Comparison of ENCODE assay signal across 9 cellular contexts in genomic region chr3:43699864-43700263, GRCh38. TPM values are rescaled to one million over a fixed set of nuclear protein-coding genes. Genes with fewer than 3 reads are reported as not detected.
DNase-seq lines count a peak whose midpoint lies in the region; ATAC-seq and TF ChIP-seq lines count a peak whose summit lies in the region.
"Had no signal": no experiment of that assay in that cellular context is flagged by ENCODE, and none has a peak within 500 bp of the region (broad histone marks: within the 10 kb centered on the region; RNA-seq: fewer than 3 reads in every experiment).

No MANE protein-coding gene starts in this region.

- no peak overlapping the region for H3K4me2 ChIP-seq in osteoblast (ENCODE audit: insufficient read depth, low read length)
- H3K4me2 ChIP-seq: BLaER1 treated with 17β-estradiol and CSF1 and Interleukin-3, amounts not matched to agents 10 nM and 100 nM had no signal

- peak; percentile 68 for ATAC-seq in HG02798 (IDR thresholded peaks at IDR 0.05; ENCODE audit: poor library complexity, unreplicated experiment)
- peak; percentile 38; the same call in 1 of the 3 replicates for ATAC-seq in SK-N-SH treated with all-trans-retinoic acid at 6 μM for 48 hours

- no peaks in the 10 kb centered on the region for H3K9me3 ChIP-seq in osteoblast (ENCODE audit: low read depth, low read length)
- H3K9me3 ChIP-seq: BLaER1 treated with 17β-estradiol and CSF1 and Interleukin-3, amounts not matched to agents 10 nM and 100 nM had no signal

- DNase-seq in activated CD4-positive, alpha-beta T cell treated with anti-CD3 and anti-CD28 coated beads for 48 hours, result peak; percentile 13
- no peak for DNase-seq in activated CD4-positive, alpha-beta T cell treated with anti-CD3 and anti-CD28 coated beads, Interleukin-2, amount 50 U/mL, for 4 hours
- DNase-seq in osteoblast (ENCODE audit: insufficient read length, low spot score, missing footprints) (peak; percentile 22), NCI-H774 (lab: John Stamatoyannopoulos, UW) (no peak), retina (no peak), foreskin melanocyte (no peak)

- H2AFZ ChIP-seq in osteoblast (ENCODE audit: low read length), result no peak overlapping the region

- H3K27me3 ChIP-seq in osteoblast (ENCODE audit: insufficient read depth, low read length), result no peaks in the 10 kb centered on the region
- H3K27me3 ChIP-seq: BLaER1 treated with 17β-estradiol and CSF1 and Interleukin-3, amounts not matched to agents 10 nM and 100 nM had no signal

- TF ChIP-seq CTCF in osteoblast (IDR thresholded peaks at IDR 0.05; ENCODE audit: extremely low read depth, low read depth, low read length), result peak; percentile 43

- peaks cover 3% of the 10 kb centered on the region for H3K4me1 ChIP-seq in osteoblast (ENCODE audit: insufficient read depth, low read length)

- H4K20me1 ChIP-seq in osteoblast (ENCODE audit: insufficient read depth, low read length), result peaks cover 1% of the 10 kb centered on the region

- no peak overlapping the region for H3K4me3 ChIP-seq in osteoblast (ENCODE audit: insufficient read depth, low read length)
- H3K4me3 ChIP-seq: BLaER1 treated with 17β-estradiol and CSF1 and Interleukin-3, amounts not matched to agents 10 nM and 100 nM had no signal

- H3K79me2 ChIP-seq in osteoblast (ENCODE audit: insufficient read depth, low read length), result peaks cover 48% of the 10 kb centered on the region

- peaks cover 14% of the 10 kb centered on the region for H3K36me3 ChIP-seq in osteoblast (ENCODE audit: insufficient read depth, low read length)

- no peak overlapping the region for H3K27ac ChIP-seq in osteoblast (ENCODE audit: low read depth, low read length)
- H3K27ac ChIP-seq: BLaER1 treated with 17β-estradiol and CSF1 and Interleukin-3, amounts not matched to agents 10 nM and 100 nM had no signal

TF ChIP-seq in SK-N-SH treated with all-trans-retinoic acid at 6 μM for 48 hours, 23 proteins besides CTCF, POLR2A, EP300 and RAD21:
- TF ChIP-seq OSR1 (CRISPR knock-in tag; IDR thresholded peaks at IDR 0.05), result no peak
- TF ChIP-seq ZFP3 (CRISPR knock-in tag; IDR thresholded peaks at IDR 0.05), result no peak
- no peak for TF ChIP-seq ZC3H10 (CRISPR knock-in tag; IDR thresholded peaks at IDR 0.05)
- no peak for TF ChIP-seq TCF4 (CRISPR knock-in tag; IDR thresholded peaks at IDR 0.05; ENCODE audit: borderline replicate concordance)
- no peak for TF ChIP-seq BACH2 (CRISPR knock-in tag; IDR thresholded peaks at IDR 0.05; ENCODE audit: borderline replicate concordance)
- no peak for TF ChIP-seq ARNTL (CRISPR knock-in tag; IDR thresholded peaks at IDR 0.05; ENCODE audit: borderline replicate concordance, low read depth)
- no peak for TF ChIP-seq RARB (CRISPR knock-in tag; IDR thresholded peaks at IDR 0.05)
- TF ChIP-seq, protein P1, sequence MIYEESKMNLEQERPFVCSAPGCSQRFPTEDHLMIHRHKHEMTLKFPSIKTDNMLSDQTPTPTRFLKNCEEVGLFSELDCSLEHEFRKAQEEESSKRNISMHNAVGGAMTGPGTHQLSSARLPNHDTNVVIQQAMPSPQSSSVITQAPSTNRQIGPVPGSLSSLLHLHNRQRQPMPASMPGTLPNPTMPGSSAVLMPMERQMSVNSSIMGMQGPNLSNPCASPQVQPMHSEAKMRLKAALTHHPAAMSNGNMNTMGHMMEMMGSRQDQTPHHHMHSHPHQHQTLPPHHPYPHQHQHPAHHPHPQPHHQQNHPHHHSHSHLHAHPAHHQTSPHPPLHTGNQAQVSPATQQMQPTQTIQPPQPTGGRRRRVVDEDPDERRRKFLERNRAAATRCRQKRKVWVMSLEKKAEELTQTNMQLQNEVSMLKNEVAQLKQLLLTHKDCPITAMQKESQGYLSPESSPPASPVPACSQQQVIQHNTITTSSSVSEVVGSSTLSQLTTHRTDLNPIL (CRISPR knock-in tag; IDR thresholded peaks at IDR 0.05; ENCODE audit: low read depth), result no peak
- TF ChIP-seq TOX (CRISPR knock-in tag; IDR thresholded peaks at IDR 0.05; ENCODE audit: borderline replicate concordance), result no peak
- no peak for TF ChIP-seq TSHZ2 (CRISPR knock-in tag; IDR thresholded peaks at IDR 0.05)
- TF ChIP-seq, protein P2, sequence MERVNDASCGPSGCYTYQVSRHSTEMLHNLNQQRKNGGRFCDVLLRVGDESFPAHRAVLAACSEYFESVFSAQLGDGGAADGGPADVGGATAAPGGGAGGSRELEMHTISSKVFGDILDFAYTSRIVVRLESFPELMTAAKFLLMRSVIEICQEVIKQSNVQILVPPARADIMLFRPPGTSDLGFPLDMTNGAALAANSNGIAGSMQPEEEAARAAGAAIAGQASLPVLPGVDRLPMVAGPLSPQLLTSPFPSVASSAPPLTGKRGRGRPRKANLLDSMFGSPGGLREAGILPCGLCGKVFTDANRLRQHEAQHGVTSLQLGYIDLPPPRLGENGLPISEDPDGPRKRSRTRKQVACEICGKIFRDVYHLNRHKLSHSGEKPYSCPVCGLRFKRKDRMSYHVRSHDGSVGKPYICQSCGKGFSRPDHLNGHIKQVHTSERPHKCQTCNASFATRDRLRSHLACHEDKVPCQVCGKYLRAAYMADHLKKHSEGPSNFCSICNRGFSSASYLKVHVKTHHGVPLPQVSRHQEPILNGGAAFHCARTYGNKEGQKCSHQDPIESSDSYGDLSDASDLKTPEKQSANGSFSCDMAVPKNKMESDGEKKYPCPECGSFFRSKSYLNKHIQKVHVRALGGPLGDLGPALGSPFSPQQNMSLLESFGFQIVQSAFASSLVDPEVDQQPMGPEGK (CRISPR knock-in tag; IDR thresholded peaks at IDR 0.05; ENCODE audit: borderline replicate concordance), result no peak
- no peak for TF ChIP-seq CSDC2 (CRISPR knock-in tag; IDR thresholded peaks at IDR 0.05)
- no peak for TF ChIP-seq ZNF8 (CRISPR knock-in tag; IDR thresholded peaks at IDR 0.05)
- TF ChIP-seq ISL1 (CRISPR knock-in tag; IDR thresholded peaks at IDR 0.05), result no peak
- no peak for TF ChIP-seq GLIS3 (CRISPR knock-in tag; IDR thresholded peaks at IDR 0.05)
- no peak for TF ChIP-seq ZNF70 (CRISPR knock-in tag; IDR thresholded peaks at IDR 0.05)
TF ChIP-seq in SK-N-SH treated with all-trans-retinoic acid at 6 μM for 48 hours: peak in this region for 0.

RNA-seq across cellular contexts. Expression of gene ABHD5, which starts 9.1 kb away (rescaled TPM):
- 37.6 and 45.1 TPM in 2 replicates for total RNA-seq in osteoblast

Comparison
In these comparisons a context has a peak if more than half of its experiments do, and no peak if none do; other contexts are left out.
1. DNase-seq: peak in activated CD4-positive, alpha-beta T cell treated with anti-CD3 and anti-CD28 coated beads for 48 hours (single experiment) and osteoblast (single experiment); none in activated CD4-positive, alpha-beta T cell treated with anti-CD3 and anti-CD28 coated beads, Interleukin-2, amount 50 U/mL, for 4 hours (0 of 2), NCI-H774 (single experiment), retina (single experiment) and foreskin melanocyte (single experiment).